8 cellular contexts compared by ENCODE assay signal in genomic region chr11:34633990-34634725, GRCh38. TPM values are rescaled to one million over a fixed set of nuclear protein-coding genes. Genes with fewer than 3 reads are reported as not detected.
DNase-seq lines count a peak whose midpoint lies in the region; ATAC-seq and TF ChIP-seq lines count a peak whose summit lies in the region.

No MANE protein-coding gene starts in this region.

- no peak overlapping the region for H3K4me3 ChIP-seq in left ventricle myocardium inferior

- intact Hi-C loops in left colon (cut with DNase I, micrococcal nuclease), result no loop called here
- intact Hi-C loops in left ventricle myocardium inferior (cut with micrococcal nuclease), result no loop called here

- no peak overlapping the region for H3K27ac ChIP-seq in left ventricle myocardium inferior (replicated peaks)

- TF ChIP-seq CTCF in left ventricle myocardium inferior (IDR thresholded peaks at IDR 0.05; ENCODE audit: borderline replicate concordance), result no peak

- H3K36me3 ChIP-seq in left ventricle myocardium inferior, result no peaks in the 10 kb centered on the region

- no peaks in the 10 kb centered on the region for H3K9me3 ChIP-seq in left ventricle myocardium inferior (replicated peaks)

- H3K27me3 ChIP-seq in left ventricle myocardium inferior (ENCODE audit: low read depth), result no peaks in the 10 kb centered on the region

- H3K4me1 ChIP-seq in left ventricle myocardium inferior, result peaks cover 22% of the 10 kb centered on the region

- DNase-seq in AML-193 (lab: John Stamatoyannopoulos, UW), result peak; percentile 76 to 77
- DNase-seq in RPMI8226, result peak; percentile 10
- no peak for DNase-seq in left colon
- DNase-seq in left ventricle myocardium inferior, result no peak
- DNase-seq in NCI-H187 treated with DMSO at 0.1 percent for 48 hours (lab: John Stamatoyannopoulos, UW), result no peak

- peak; percentile 77 for ATAC-seq in GM19035 (IDR thresholded peaks at IDR 0.05; ENCODE audit: unreplicated experiment)
- peak; percentile 90 for ATAC-seq in HG03175 (IDR thresholded peaks at IDR 0.05; ENCODE audit: unreplicated experiment)
- ATAC-seq in left colon, result peak; percentile 33
- ATAC-seq in HG03039 (IDR thresholded peaks at IDR 0.05; ENCODE audit: unreplicated experiment), result no peak

RNA-seq across cellular contexts. Expression of gene EHF, which starts 13.3 kb away (rescaled TPM):
- 100 to 1,000 TPM; 226 to 394 TPM for total RNA-seq in left colon
- total RNA-seq in left ventricle myocardium inferior, result 1.6 TPM

Comparison
In these comparisons a context has a peak if more than half of its experiments do, and no peak if none do; other contexts are left out.
1. DNase-seq: peak in AML-193 (2 of 2) and RPMI8226 (single experiment); none in left colon (0 of 2), left ventricle myocardium inferior (single experiment) and NCI-H187 treated with DMSO at 0.1 percent for 48 hours (single experiment).
2. RNA of gene EHF, which starts 13.3 kb away (total RNA-seq): 226 to 394 TPM in left colon; 1.6 TPM in left ventricle myocardium inferior (single experiment); every median in the first group is over 10 times any median in the second.